19 cellular contexts compared by ENCODE assay signal in the genomic region with DNA sequence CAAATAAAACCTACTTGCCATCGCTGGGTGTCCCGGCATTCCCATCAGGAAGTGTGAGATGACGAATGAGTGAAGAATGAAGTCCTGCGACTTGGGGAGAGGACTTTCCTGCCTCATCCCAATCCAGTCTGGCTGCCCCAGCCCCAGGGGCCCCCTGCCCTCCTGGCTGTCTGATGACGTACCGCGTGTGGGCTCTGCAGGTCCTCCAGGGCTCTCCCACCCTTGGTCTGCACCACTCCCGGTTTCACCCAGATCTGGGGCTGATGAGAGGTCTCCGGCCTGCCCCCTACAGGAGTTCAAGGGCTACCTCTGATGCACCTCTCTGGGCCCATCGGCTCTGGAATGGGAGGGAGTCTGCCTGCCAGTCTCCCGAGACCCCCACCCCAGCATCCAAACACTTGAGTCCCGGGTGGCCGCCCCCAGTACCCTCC. TPM values are rescaled to one million over a fixed set of nuclear protein-coding genes. Genes with fewer than 3 reads are reported as not detected.
DNase-seq lines count a peak whose midpoint lies in the region; ATAC-seq, FAIRE-seq and TF ChIP-seq lines count a peak whose summit lies in the region.
"Had no signal": no experiment of that assay in that cellular context is flagged by ENCODE, and none has a peak within 500 bp of the region (broad histone marks: within the 10 kb centered on the region; RNA-seq: fewer than 3 reads in every experiment).

No MANE protein-coding gene starts in this region.

- H2AFZ ChIP-seq in PC-9, result no peak overlapping the region

- no peak overlapping the region for H3K27ac ChIP-seq in A549
- no peak overlapping the region for H3K27ac ChIP-seq in PC-9
- no peak overlapping the region for H3K27ac ChIP-seq in naive thymus-derived CD4-positive, alpha-beta T cell (ENCODE audit: low read depth, low read length)
- H3K27ac ChIP-seq: breast epithelium, neutrophil, sigmoid colon, uterus had no signal

- TF ChIP-seq CTCF in A549 (IDR thresholded peaks at IDR 0.05) (no peak), GM12873 (IDR thresholded peaks at IDR 0.05; ENCODE audit: insufficient read depth, low read depth, low read length, missing control alignments) (peak; percentile 25), PC-9 (conservative IDR thresholded peaks at IDR 0.05) (peak; percentile 44; the same call in 1 of the 2 replicates), fibroblast of pulmonary artery (IDR thresholded peaks at IDR 0.05; ENCODE audit: low read length, missing control alignments) (peak; percentile 5)

- no peak overlapping the region for H3K27ac Mint-ChIP-seq in naive thymus-derived CD4-positive, alpha-beta T cell

- no peak for TF ChIP-seq RAD21 in A549 (conservative IDR thresholded peaks at IDR 0.05 in 1 of 2, IDR thresholded peaks at IDR 0.05 in 1 of 2)

- H3K9me3 ChIP-seq in A549 (no peaks in the 10 kb centered on the region), PC-9 (ENCODE audit: insufficient read depth, low read depth) (no peaks in the 10 kb centered on the region)
- no peaks in the 10 kb centered on the region for H3K9me3 ChIP-seq in naive thymus-derived CD4-positive, alpha-beta T cell (ENCODE audit: control insufficient read depth in 2 of 3, low read length in 3 of 3)
- H3K9me3 ChIP-seq: breast epithelium, neutrophil, sigmoid colon, uterus had no signal

- H3K36me3 ChIP-seq in PC-9 (ENCODE audit: low read depth), result no peaks in the 10 kb centered on the region
- H3K36me3 ChIP-seq in naive thymus-derived CD4-positive, alpha-beta T cell (ENCODE audit: control insufficient read depth in 2 of 3, insufficient read depth in 3 of 3, low read length in 3 of 3), result no peaks in the 10 kb centered on the region
- H3K36me3 ChIP-seq: breast epithelium, neutrophil, sigmoid colon, uterus had no signal

- H3K9me3 Mint-ChIP-seq in naive thymus-derived CD4-positive, alpha-beta T cell, result no peaks in the 10 kb centered on the region

- intact Hi-C loops in PC-9 (cut with micrococcal nuclease; ENCODE audit: unreplicated experiment), result no loop called here
- intact Hi-C loops in naive thymus-derived CD4-positive, alpha-beta T cell (cut with micrococcal nuclease), result no loop called here

- CTCF ChIA-PET in A549 (lab: Yijun Ruan, JAX), result interaction anchor here (1.2 to 17.4 kb wide), 5 partner anchors 10 to 85 kb away, joined by 3 to 225 read pairs (median 3); a partner anchor contains a TSS
- CTCF ChIA-PET in PC-9 (lab: Charles Lee), result interaction anchor here (0.6 kb wide), 2 partner anchors 32 to 418 kb away, joined by 3 to 5 read pairs; no protein-coding TSS in a partner anchor
- CTCF ChIA-PET in naive thymus-derived CD4-positive, alpha-beta T cell (lab: Charles Lee), result no interaction called here

- H3K4me2 ChIP-seq in A549 (no peak overlapping the region), PC-9 (peak overlapping the region; percentile 48)

- H3K4me1 ChIP-seq in A549, result peaks cover 9% of the 10 kb centered on the region; the same call in 1 of the 3 replicates
- peaks cover 38% of the 10 kb centered on the region for H3K4me1 ChIP-seq in PC-9 (replicated peaks; ENCODE audit: insufficient read depth)
- H3K4me1 ChIP-seq in naive thymus-derived CD4-positive, alpha-beta T cell (ENCODE audit: control insufficient read depth in 2 of 2, insufficient read depth in 2 of 2, low read length in 2 of 2), result peaks cover 0 to 4% of the 10 kb centered on the region in 2 donors
- H3K4me1 ChIP-seq: breast epithelium had no signal

- no TSS peak for BruUV-seq in PC-9 (replicated peaks; lab: Mats Ljungman, UMichigan)

- WGBS in A549 (ENCODE audit: missing lambda C conversion rate), result 23% methylated on average over 4 of the region's 13 CpGs

- POLR2A ChIA-PET in A549 (lab: Yijun Ruan, JAX), result interaction anchor here (1.2 kb wide), 1 partner anchor 9 kb away, joined by 3 read pairs; a partner anchor contains a TSS
- POLR2A ChIA-PET in PC-9 (lab: Charles Lee; ENCODE audit: unreplicated experiment), result interaction anchor here (0.6 kb wide), 1 partner anchor 44 kb away, joined by 4 read pairs; no protein-coding TSS in a partner anchor
- POLR2A ChIA-PET in naive thymus-derived CD4-positive, alpha-beta T cell (lab: Charles Lee), result interaction anchor here (0.7 kb wide), 1 partner anchor 959 kb away, joined by 3 read pairs; no protein-coding TSS in a partner anchor

- H3K9me2 ChIP-seq in PC-9 (ENCODE audit: insufficient read depth), result no peaks in the 10 kb centered on the region

- H4K20me1 ChIP-seq in PC-9 (ENCODE audit: insufficient read depth), result no peaks in the 10 kb centered on the region

- peaks cover 5 to 13% (median 9%) of the 10 kb centered on the region in 7 donors for H3K4me1 Mint-ChIP-seq in naive thymus-derived CD4-positive, alpha-beta T cell

- H3K4me3 ChIP-seq in A549 (no peak overlapping the region), PC-9 (no peak overlapping the region), fibroblast of pulmonary artery (replicated peaks; ENCODE audit: low read depth, low read length) (no peak overlapping the region)
- no peak overlapping the region for H3K4me3 ChIP-seq in naive thymus-derived CD4-positive, alpha-beta T cell (ENCODE audit: low read length)
- H3K4me3 ChIP-seq: breast epithelium, sigmoid colon, uterus had no signal

- no peak overlapping the region for H3K4me3 Mint-ChIP-seq in naive thymus-derived CD4-positive, alpha-beta T cell

- no peaks in the 10 kb centered on the region for H3K79me2 ChIP-seq in PC-9 (ENCODE audit: low read depth)

- H3F3A ChIP-seq in PC-9 (ENCODE audit: insufficient read depth, low read depth), result peaks cover 28% of the 10 kb centered on the region

- ATAC-seq in A549, result peak; percentile 28 to 50; a peak in 3 of 6 replicates
- no peak for ATAC-seq in GM19455 (IDR thresholded peaks at IDR 0.05; ENCODE audit: unreplicated experiment)
- no peak for ATAC-seq in naive thymus-derived CD4-positive, alpha-beta T cell
- ATAC-seq: stimulated activated naive CD8-positive, alpha-beta T cell treated with anti-CD3 and anti-CD28 coated beads, Interleukin-15, Interleukin-2, amounts not matched to agents 100 U/mL and 50 U/mL, for 24 hours had no signal

- no peaks in the 10 kb centered on the region for H3K27me3 ChIP-seq in PC-9 (ENCODE audit: insufficient read depth, low read depth)
- no peaks in the 10 kb centered on the region for H3K27me3 ChIP-seq in naive thymus-derived CD4-positive, alpha-beta T cell (ENCODE audit: control insufficient read depth in 2 of 2, insufficient read depth in 2 of 2, low read length in 2 of 2)
- H3K27me3 ChIP-seq: breast epithelium, sigmoid colon, uterus had no signal

- H3K27me3 Mint-ChIP-seq in naive thymus-derived CD4-positive, alpha-beta T cell, result peaks cover 0 to 32% (median 0%) of the 10 kb centered on the region in 5 donors

- no peak for DNase-seq in A549 (ENCODE audit: low read depth in 1 of 2, low spot score in 1 of 2)
- peak; percentile 52 to 72 for DNase-seq in PC-9
- DNase-seq in fibroblast of pulmonary artery (ENCODE audit: low read depth), result no peak
- no peak for DNase-seq in stimulated activated CD4-positive, alpha-beta T cell treated with anti-CD3 and anti-CD28 coated beads, Interleukin-2, amount 100 ng/mL, for 24 hours
- DNase-seq in naive thymus-derived CD4-positive, alpha-beta T cell, result no peak
- DNase-seq in activated gamma-delta T cell (lab: John Stamatoyannopoulos, UW), result no peak
- DNase-seq: activated naive CD4-positive, alpha-beta T cell treated with anti-CD3 and anti-CD28 coated beads, Interleukin-2, amount 50 U/mL, for 16 hours; effector CD8-positive, alpha-beta T cell; mesenchymal stem cell; MV-4-11; NCI-H2171 treated with DMSO at 0.1 percent for 48 hours; sigmoid colon; stimulated activated naive CD8-positive, alpha-beta T cell treated with anti-CD3 and anti-CD28 coated beads, Interleukin-15, Interleukin-2, amounts not matched to agents 100 U/mL and 50 U/mL, for 24 hours; uterus had no signal

- no peak for TF ChIP-seq EP300 in A549 (IDR thresholded peaks at IDR 0.05)

- FAIRE-seq in A549 (lab: Jason Lieb, UNC), result no peak
- FAIRE-seq: frontal cortex had no signal

- peaks cover 0 to 3% (median 0%) of the 10 kb centered on the region in 5 donors for H3K36me3 Mint-ChIP-seq in naive thymus-derived CD4-positive, alpha-beta T cell

- no peak for TF ChIP-seq POLR2A in A549 (IDR thresholded peaks at IDR 0.05; ENCODE audit: low read length)

TF ChIP-seq in A549, 52 proteins besides CTCF, POLR2A, EP300 and RAD21 (continues in another document):
- TF ChIP-seq ZSCAN20 (CRISPR knock-in tag; IDR thresholded peaks at IDR 0.05) (no peak), RNF2 (IDR thresholded peaks at IDR 0.05; ENCODE audit: borderline replicate concordance, low read depth) (no peak), SREBF2 (IDR thresholded peaks at IDR 0.05) (no peak)
- TF ChIP-seq, protein P1, sequence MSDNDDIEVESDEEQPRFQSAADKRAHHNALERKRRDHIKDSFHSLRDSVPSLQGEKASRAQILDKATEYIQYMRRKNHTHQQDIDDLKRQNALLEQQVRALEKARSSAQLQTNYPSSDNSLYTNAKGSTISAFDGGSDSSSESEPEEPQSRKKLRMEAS (IDR thresholded peaks at IDR 0.05), result no peak

RNA-seq across cellular contexts. Expression of a gene that starts 9.8 kb away (rescaled TPM):
- polyA plus RNA-seq in A549 (2011; rRNA removed) (155 and 180 TPM in 2 replicates), A549 (2017; fragmentation: RNase III; extraction: RNeasy Plus Mini Kit Qiagen cat#74134 plus additional on column Dnase treatment) (201 to 230 TPM (median 229 TPM) in 3 replicates)
- polyA plus RNA-seq in A549 (2012; cell fraction: cytosol; rRNA removed), result 386 and 423 TPM in 2 replicates
- polyA plus RNA-seq in A549 (2012; cell fraction: nucleus; rRNA removed), result 183 and 192 TPM in 2 replicates
- 46.3 and 46.9 TPM in 2 replicates for polyA minus RNA-seq in A549 (2011; rRNA and poly(A)+ RNA removed)
- total RNA-seq in PC-9 (2021), result 114 and 169 TPM in 2 replicates
- total RNA-seq in naive thymus-derived CD4-positive, alpha-beta T cell, result 100 to 1,000 TPM in 2 of 5 experiments, 10 to 100 TPM in 3; 58.4 to 116 (median 79.1) TPM
- 100 to 1,000 TPM; 339 to 340 TPM for polyA plus RNA-seq in naive thymus-derived CD4-positive, alpha-beta T cell

RNA-seq across cellular contexts. Expression of a gene that starts 38.1 kb away (rescaled TPM):
- polyA plus RNA-seq in A549 (2011; rRNA removed) (0.05 TPM in 1 of 2 replicates, not detected in the other), A549 (2017; fragmentation: RNase III; extraction: RNeasy Plus Mini Kit Qiagen cat#74134 plus additional on column Dnase treatment) (0.07 to 0.18 TPM (median 0.14 TPM) in 3 replicates)
- 0.03 and 0.06 TPM in 2 replicates for polyA plus RNA-seq in A549 (2012; cell fraction: cytosol; rRNA removed)
- polyA plus RNA-seq in A549 (2012; cell fraction: nucleus; rRNA removed), result 0.15 and 0.31 TPM in 2 replicates
- polyA minus RNA-seq in A549 (2011; rRNA and poly(A)+ RNA removed), result not detected in 2 replicates
- 9.9 and 15.4 TPM in 2 replicates for total RNA-seq in PC-9 (2021)
- total RNA-seq in naive thymus-derived CD4-positive, alpha-beta T cell, result 1 to 10 TPM in 1 of 5 experiments, under 1 TPM in 3, not detected in 1; 0.10 to 1.6 (median 0.24) TPM
- polyA plus RNA-seq in naive thymus-derived CD4-positive, alpha-beta T cell, result not detected

RNA-seq across cellular contexts. Expression of a gene that starts 42.2 kb away (rescaled TPM):
- polyA plus RNA-seq in A549 (2011; rRNA removed), result 0.43 and 0.60 TPM in 2 replicates
- polyA plus RNA-seq in A549 (2012; cell fraction: cytosol; rRNA removed), result 0.70 and 1.1 TPM in 2 replicates
- polyA plus RNA-seq in A549 (2012; cell fraction: nucleus; rRNA removed), result 2.1 and 2.7 TPM in 2 replicates
- 3.2 to 3.4 TPM (median 3.4 TPM) in 3 replicates for polyA plus RNA-seq in A549 (2017; fragmentation: RNase III; extraction: RNeasy Plus Mini Kit Qiagen cat#74134 plus additional on column Dnase treatment)
- 1.7 and 3.0 TPM in 2 replicates for polyA minus RNA-seq in A549 (2011; rRNA and poly(A)+ RNA removed)
- 75.5 and 96.6 TPM in 2 replicates for total RNA-seq in PC-9 (2021)
- total RNA-seq in naive thymus-derived CD4-positive, alpha-beta T cell, result under 1 TPM in 2 of 5 experiments, not detected in 3; 0.05 to 0.19 TPM
- not detected for polyA plus RNA-seq in naive thymus-derived CD4-positive, alpha-beta T cell

Comparison
In these comparisons a context has a peak if more than half of its experiments do, and no peak if none do; other contexts are left out.
1. ATAC-seq: peak in A549 (2 of 2); none in GM19455 (single experiment) and naive thymus-derived CD4-positive, alpha-beta T cell (single experiment).
2. DNase-seq: peak in PC-9 (2 of 2); none in A549 (0 of 2), fibroblast of pulmonary artery (single experiment), stimulated activated CD4-positive, alpha-beta T cell treated with anti-CD3 and anti-CD28 coated beads, Interleukin-2, amount 100 ng/mL, for 24 hours (0 of 2), naive thymus-derived CD4-positive, alpha-beta T cell (0 of 9) and activated gamma-delta T cell (single experiment).
3. RNA of a gene that starts 42.2 kb away (total RNA-seq): 75.5 to 96.6 TPM in PC-9; 0.05 to 0.19 TPM in naive thymus-derived CD4-positive, alpha-beta T cell; every median in the first group is over 10 times any median in the second.